ENCODE assay signal across 23 cellular contexts in genomic region chr12:19792028-19792427, GRCh38.
A peak's percentile ranks its signal among the peaks of the same experiment; 100 is the strongest.
DNase-seq lines count a peak whose midpoint lies in the region; ATAC-seq and TF ChIP-seq lines count a peak whose summit lies in the region.
"Had no signal": no experiment of that assay in that cellular context is flagged by ENCODE, and none has a peak within 500 bp of the region (broad histone marks: within the 10 kb centered on the region; RNA-seq: fewer than 3 reads in every experiment).

No MANE protein-coding gene starts in this region.

- CTCF ChIA-PET in activated naive CD4-positive, alpha-beta T cell treated with anti-CD3 and anti-CD28 coated beads, Interleukin-2, amount 10 ng/mL, durations not matched to agents 7 days and 5 days (lab: Charles Lee) = no interaction called here

- H3K27ac Mint-ChIP-seq in activated naive CD4-positive, alpha-beta T cell treated with anti-CD3 and anti-CD28 coated beads, Interleukin-2, amount 10 ng/mL, durations not matched to agents 7 days and 5 days = peak overlapping the region; percentile 54
- H3K27ac Mint-ChIP-seq in activated T-helper 2 cell treated with anti-CD3 and anti-CD28 coated beads, Interferon-gamma antibody, Interleukin-2, Interleukin-4, amounts not matched to agents 10 μg/mL and 5 μg/mL and 100 μg/mL, durations not matched to agents 14 hours and 24 hours and 36 hours = peak overlapping the region; percentile 38
- H3K27ac Mint-ChIP-seq: activated naive CD4-positive, alpha-beta T cell treated with anti-CD3 and anti-CD28 coated beads, Interleukin-2, amount 50 U/mL, for 24 hours; mesothelial cell of epicardium had no signal

- H3K4me1 ChIP-seq in right lobe of liver = no peaks in the 10 kb centered on the region
- H3K4me1 ChIP-seq: foreskin keratinocyte, left ventricle myocardium inferior, Peyer's patch, sigmoid colon, SJSA1 had no signal

- H3K27ac ChIP-seq in right lobe of liver = no peak overlapping the region
- H3K27ac ChIP-seq: foreskin keratinocyte, KMS-11, left ventricle myocardium inferior, Peyer's patch, sigmoid colon, SJSA1 had no signal

- ATAC-seq in HG03432 (IDR thresholded peaks at IDR 0.05; ENCODE audit: unreplicated experiment) (peak; percentile 53), right lobe of liver (no peak), HG02623 (IDR thresholded peaks at IDR 0.05; ENCODE audit: unreplicated experiment) (no peak)
- ATAC-seq: foreskin keratinocyte had no signal

- no peak for TF ChIP-seq CTCF in right lobe of liver (IDR thresholded peaks at IDR 0.05)

- H3K4me3 ChIP-seq in right lobe of liver = no peak overlapping the region
- H3K4me3 ChIP-seq: left ventricle myocardium inferior, Peyer's patch, sigmoid colon, SJSA1 had no signal

- no peaks in the 10 kb centered on the region for H3K36me3 ChIP-seq in right lobe of liver
- H3K36me3 ChIP-seq: left ventricle myocardium inferior, Peyer's patch, sigmoid colon, SJSA1 had no signal

- DNase-seq in activated naive CD4-positive, alpha-beta T cell treated with anti-CD3 and anti-CD28 coated beads, Interleukin-2, amount 10 ng/mL, durations not matched to agents 7 days and 5 days = no peak
- no peak for DNase-seq in activated naive CD4-positive, alpha-beta T cell treated with Interleukin-2 at 50 U/mL for 16 hours
- no peak for DNase-seq in activated T-helper 2 cell treated with anti-CD3 and anti-CD28 coated beads, Interferon-gamma antibody, Interleukin-2, Interleukin-4, amounts not matched to agents 10 μg/mL and 5 μg/mL and 100 μg/mL, durations not matched to agents 14 hours and 24 hours and 36 hours (ENCODE audit: low spot score)
- DNase-seq in right lobe of liver = no peak
- DNase-seq in nucleus accumbens (lab: John Stamatoyannopoulos, UW) = no peak
- DNase-seq: activated CD4-positive, alpha-beta T cell treated with anti-CD3 and anti-CD28 coated beads for 48 hours; activated T-cell treated with anti-CD3 and anti-CD28 coated beads, Interleukin-2, amount 50 U/mL, for 1 hour; DMS53; foreskin keratinocyte; left ventricle myocardium inferior; NCI-H1092; NCI-H1930; NCI-H226; Peyer's patch; posterior cingulate gyrus; sigmoid colon; stimulated activated CD4-positive, alpha-beta T cell treated with anti-CD3 and anti-CD28 coated beads, Interleukin-15, amount 100 ng/mL, for 24 hours had no signal

- H3K4me1 Mint-ChIP-seq in activated naive CD4-positive, alpha-beta T cell treated with anti-CD3 and anti-CD28 coated beads, Interleukin-2, amount 10 ng/mL, durations not matched to agents 7 days and 5 days = peaks cover 22% of the 10 kb centered on the region
- H3K4me1 Mint-ChIP-seq in activated T-helper 2 cell treated with anti-CD3 and anti-CD28 coated beads, Interferon-gamma antibody, Interleukin-2, Interleukin-4, amounts not matched to agents 10 μg/mL and 5 μg/mL and 100 μg/mL, durations not matched to agents 14 hours and 24 hours and 36 hours (ENCODE audit: low read depth) = peaks cover 29% of the 10 kb centered on the region

- H3K27me3 ChIP-seq in right lobe of liver = no peaks in the 10 kb centered on the region
- H3K27me3 ChIP-seq: foreskin keratinocyte, Peyer's patch, sigmoid colon, SJSA1 had no signal

- no peaks in the 10 kb centered on the region for H3K9me3 ChIP-seq in right lobe of liver
- H3K9me3 ChIP-seq: Peyer's patch, sigmoid colon, SJSA1 had no signal

- intact Hi-C loops in activated T-helper 2 cell treated with anti-CD3 and anti-CD28 coated beads, Interferon-gamma antibody, Interleukin-2, Interleukin-4, amounts not matched to agents 10 μg/mL and 5 μg/mL and 100 μg/mL, durations not matched to agents 14 hours and 24 hours and 36 hours (cut with micrococcal nuclease) = loop anchor here (1.0 to 5.0 kb wide), 2 partner anchors 9 to 40 kb away; no protein-coding TSS in a partner anchor
- intact Hi-C loops in right lobe of liver (cut with DNase I) = no loop called here

- no peak for TF ChIP-seq POLR2A in right lobe of liver (IDR thresholded peaks at IDR 0.05)

- H3K9me3 Mint-ChIP-seq in activated naive CD4-positive, alpha-beta T cell treated with anti-CD3 and anti-CD28 coated beads, Interleukin-2, amount 10 ng/mL, durations not matched to agents 7 days and 5 days = peaks cover 4% of the 10 kb centered on the region
- H3K9me3 Mint-ChIP-seq in activated T-helper 2 cell treated with anti-CD3 and anti-CD28 coated beads, Interferon-gamma antibody, Interleukin-2, Interleukin-4, amounts not matched to agents 10 μg/mL and 5 μg/mL and 100 μg/mL, durations not matched to agents 14 hours and 24 hours and 36 hours = peaks cover 13% of the 10 kb centered on the region

- H3K36me3 Mint-ChIP-seq in activated naive CD4-positive, alpha-beta T cell treated with anti-CD3 and anti-CD28 coated beads, Interleukin-2, amount 10 ng/mL, durations not matched to agents 7 days and 5 days = no peaks in the 10 kb centered on the region
- H3K36me3 Mint-ChIP-seq in activated T-helper 2 cell treated with anti-CD3 and anti-CD28 coated beads, Interferon-gamma antibody, Interleukin-2, Interleukin-4, amounts not matched to agents 10 μg/mL and 5 μg/mL and 100 μg/mL, durations not matched to agents 14 hours and 24 hours and 36 hours (ENCODE audit: low read depth) = peaks cover 4% of the 10 kb centered on the region
- H3K36me3 Mint-ChIP-seq: activated naive CD4-positive, alpha-beta T cell treated with anti-CD3 and anti-CD28 coated beads, Interleukin-2, amount 50 U/mL, for 24 hours had no signal

- no peaks in the 10 kb centered on the region for H3K27me3 Mint-ChIP-seq in activated naive CD4-positive, alpha-beta T cell treated with anti-CD3 and anti-CD28 coated beads, Interleukin-2, amount 10 ng/mL, durations not matched to agents 7 days and 5 days
- H3K27me3 Mint-ChIP-seq in activated T-helper 2 cell treated with anti-CD3 and anti-CD28 coated beads, Interferon-gamma antibody, Interleukin-2, Interleukin-4, amounts not matched to agents 10 μg/mL and 5 μg/mL and 100 μg/mL, durations not matched to agents 14 hours and 24 hours and 36 hours (ENCODE audit: low read depth) = no peaks in the 10 kb centered on the region
- H3K27me3 Mint-ChIP-seq: activated naive CD4-positive, alpha-beta T cell treated with anti-CD3 and anti-CD28 coated beads, Interleukin-2, amount 50 U/mL, for 24 hours had no signal

- peak overlapping the region; percentile 12 for H3K4me3 Mint-ChIP-seq in activated naive CD4-positive, alpha-beta T cell treated with anti-CD3 and anti-CD28 coated beads, Interleukin-2, amount 10 ng/mL, durations not matched to agents 7 days and 5 days
- H3K4me3 Mint-ChIP-seq in activated T-helper 2 cell treated with anti-CD3 and anti-CD28 coated beads, Interferon-gamma antibody, Interleukin-2, Interleukin-4, amounts not matched to agents 10 μg/mL and 5 μg/mL and 100 μg/mL, durations not matched to agents 14 hours and 24 hours and 36 hours (ENCODE audit: low read depth) = no peak overlapping the region
- H3K4me3 Mint-ChIP-seq: activated naive CD4-positive, alpha-beta T cell treated with anti-CD3 and anti-CD28 coated beads, Interleukin-2, amount 50 U/mL, for 24 hours; mesothelial cell of epicardium had no signal
